12 cellular contexts compared by ENCODE assay signal in genomic region chr6:34246249-34246562, GRCh38. TPM values are rescaled to one million over a fixed set of nuclear protein-coding genes. Genes with fewer than 3 reads are reported as not detected.
DNase-seq lines count a peak whose midpoint lies in the region; ATAC-seq, FAIRE-seq and TF ChIP-seq lines count a peak whose summit lies in the region.
"Had no signal": no experiment of that assay in that cellular context is flagged by ENCODE, and none has a peak within 500 bp of the region (broad histone marks: within the 10 kb centered on the region; RNA-seq: fewer than 3 reads in every experiment).

No MANE protein-coding gene starts in this region.

- H3K4me1 ChIP-seq in RWPE2 (ENCODE audit: insufficient read depth, poor library complexity, severe bottlenecking) (peaks cover 50% of the 10 kb centered on the region), endodermal cell (ENCODE audit: control insufficient read depth, insufficient read depth, low read length) (peaks cover 5% of the 10 kb centered on the region)

- H3K4me3 Mint-ChIP-seq in activated T-cell treated with anti-CD3 and anti-CD28 coated beads, Interleukin-2, amount 50 U/mL, for 24 hours: no peak overlapping the region
- no peak overlapping the region for H3K4me3 Mint-ChIP-seq in activated T-cell treated with anti-CD3 and anti-CD28 coated beads, Interleukin-2, amount 50 U/mL, for 72 hours
- H3K4me3 Mint-ChIP-seq in endodermal cell: no peak overlapping the region
- no peak overlapping the region for H3K4me3 Mint-ChIP-seq in stimulated activated naive B cell treated with anti-CD40 and anti-IgM and Interleukin-4, amounts not matched to agents 10 μg/mL and 1 μg/mL and 100 μg/mL, for 72 hours

- H3K27ac ChIP-seq in RWPE2 (ENCODE audit: poor library complexity, severe bottlenecking) (peak overlapping the region; percentile 95), endodermal cell (ENCODE audit: low read depth, low read length) (no peak overlapping the region)
- H3K27ac ChIP-seq: sigmoid colon had no signal

- peaks cover 80% of the 10 kb centered on the region for H3K4me1 Mint-ChIP-seq in activated T-cell treated with anti-CD3 and anti-CD28 coated beads, Interleukin-2, amount 50 U/mL, for 24 hours (ENCODE audit: low read depth)
- H3K4me1 Mint-ChIP-seq in activated T-cell treated with anti-CD3 and anti-CD28 coated beads, Interleukin-2, amount 50 U/mL, for 72 hours (ENCODE audit: low read depth): peaks cover 77% of the 10 kb centered on the region
- peaks cover 11% of the 10 kb centered on the region for H3K4me1 Mint-ChIP-seq in endodermal cell
- peaks cover 59 to 84% of the 10 kb centered on the region in 2 donors for H3K4me1 Mint-ChIP-seq in stimulated activated naive B cell treated with anti-CD40 and anti-IgM and Interleukin-4, amounts not matched to agents 10 μg/mL and 1 μg/mL and 100 μg/mL, for 72 hours

- peak overlapping the region; percentile 96 for H3K27ac Mint-ChIP-seq in activated T-cell treated with anti-CD3 and anti-CD28 coated beads, Interleukin-2, amount 50 U/mL, for 24 hours
- no peak overlapping the region for H3K27ac Mint-ChIP-seq in activated T-cell treated with anti-CD3 and anti-CD28 coated beads, Interleukin-2, amount 50 U/mL, for 72 hours
- peak overlapping the region; percentile 52 for H3K27ac Mint-ChIP-seq in endodermal cell
- peak overlapping the region; percentile 69 for H3K27ac Mint-ChIP-seq in stimulated activated naive B cell treated with anti-CD40 and anti-IgM and Interleukin-4, amounts not matched to agents 10 μg/mL and 1 μg/mL and 100 μg/mL, for 72 hours

- H3K9ac ChIP-seq in endodermal cell (ENCODE audit: extremely low read depth, low read length, poor library complexity, severe bottlenecking): no peak overlapping the region

- peaks cover 46% of the 10 kb centered on the region for H3K36me3 ChIP-seq in RWPE2 (ENCODE audit: low read depth)
- H3K36me3 ChIP-seq in endodermal cell (ENCODE audit: control insufficient read depth, insufficient read depth, low read length): peaks cover 35% of the 10 kb centered on the region
- H3K36me3 ChIP-seq: sigmoid colon had no signal

- no peak for DNase-seq in activated T-cell treated with anti-CD3 and anti-CD28 coated beads, Interleukin-2, amount 50 U/mL, for 24 hours
- no peak for DNase-seq in activated T-cell treated with anti-CD3 and anti-CD28 coated beads, Interleukin-2, amount 50 U/mL, for 72 hours
- DNase-seq in RWPE2 (ENCODE audit: low spot score): no peak
- DNase-seq in endodermal cell: no peak
- no peak for DNase-seq in stimulated activated naive B cell treated with anti-CD40 and anti-IgM and Interleukin-4, amounts not matched to agents 10 μg/mL and 1 μg/mL and 100 μg/mL, for 72 hours
- no peak for DNase-seq in NCI-H146 treated with DMSO at 0.1 percent for 48 hours (lab: John Stamatoyannopoulos, UW; ENCODE audit: unreplicated experiment)
- DNase-seq in HTR-8/SVneo (ENCODE audit: insufficient read length, low spot score): no peak
- DNase-seq in C1 segment of cervical spinal cord (lab: John Stamatoyannopoulos, UW): no peak
- DNase-seq: DMS79 had no signal

- H3K27me3 Mint-ChIP-seq in activated T-cell treated with anti-CD3 and anti-CD28 coated beads, Interleukin-2, amount 50 U/mL, for 24 hours: no peaks in the 10 kb centered on the region
- no peaks in the 10 kb centered on the region for H3K27me3 Mint-ChIP-seq in activated T-cell treated with anti-CD3 and anti-CD28 coated beads, Interleukin-2, amount 50 U/mL, for 72 hours (ENCODE audit: low read depth)
- peaks cover 2% of the 10 kb centered on the region for H3K27me3 Mint-ChIP-seq in endodermal cell (ENCODE audit: insufficient read depth)
- H3K27me3 Mint-ChIP-seq in stimulated activated naive B cell treated with anti-CD40 and anti-IgM and Interleukin-4, amounts not matched to agents 10 μg/mL and 1 μg/mL and 100 μg/mL, for 72 hours: no peaks in the 10 kb centered on the region

- 60% methylated on average over 2 of the region's 2 CpGs; no CpG with 5 or more reads in 1 of the 2 experiments for WGBS in endodermal cell (ENCODE audit: insufficient coverage in 1 of 2, insufficient read length in 1 of 2), 2 experiments

- no peak for FAIRE-seq in HTR-8/SVneo (lab: Jason Lieb, UNC)
- FAIRE-seq: TTC549 had no signal

- no peaks in the 10 kb centered on the region for H3K27me3 ChIP-seq in RWPE2 (ENCODE audit: insufficient read depth, poor library complexity, severe bottlenecking)
- H3K27me3 ChIP-seq in endodermal cell (ENCODE audit: control insufficient read depth, insufficient read depth, low read length, poor library complexity, severe bottlenecking): no peaks in the 10 kb centered on the region
- H3K27me3 ChIP-seq: esophagus muscularis mucosa, sigmoid colon had no signal

- H3K36me3 Mint-ChIP-seq in activated T-cell treated with anti-CD3 and anti-CD28 coated beads, Interleukin-2, amount 50 U/mL, for 24 hours (ENCODE audit: low read depth): peaks cover 65% of the 10 kb centered on the region
- peaks cover 0 to 13% of the 10 kb centered on the region in 2 donors for H3K36me3 Mint-ChIP-seq in activated T-cell treated with anti-CD3 and anti-CD28 coated beads, Interleukin-2, amount 50 U/mL, for 72 hours (ENCODE audit: insufficient read depth in 2 of 2)
- H3K36me3 Mint-ChIP-seq in endodermal cell (ENCODE audit: low read depth): peaks cover 41% of the 10 kb centered on the region
- peaks cover 20 to 52% of the 10 kb centered on the region in 2 donors for H3K36me3 Mint-ChIP-seq in stimulated activated naive B cell treated with anti-CD40 and anti-IgM and Interleukin-4, amounts not matched to agents 10 μg/mL and 1 μg/mL and 100 μg/mL, for 72 hours

- no peaks in the 10 kb centered on the region for H3K9me3 Mint-ChIP-seq in activated T-cell treated with anti-CD3 and anti-CD28 coated beads, Interleukin-2, amount 50 U/mL, for 24 hours
- no peaks in the 10 kb centered on the region for H3K9me3 Mint-ChIP-seq in activated T-cell treated with anti-CD3 and anti-CD28 coated beads, Interleukin-2, amount 50 U/mL, for 72 hours
- H3K9me3 Mint-ChIP-seq in endodermal cell: no peaks in the 10 kb centered on the region
- no peaks in the 10 kb centered on the region for H3K9me3 Mint-ChIP-seq in stimulated activated naive B cell treated with anti-CD40 and anti-IgM and Interleukin-4, amounts not matched to agents 10 μg/mL and 1 μg/mL and 100 μg/mL, for 72 hours

- ATAC-seq in activated T-cell treated with anti-CD3 and anti-CD28 coated beads, Interleukin-2, amount 50 U/mL, for 72 hours (replicated peaks in 1 of 2): no peak
- no peak for ATAC-seq in RWPE2 (ENCODE audit: low read depth)
- ATAC-seq in stimulated activated naive B cell treated with anti-CD40 and anti-IgM and Interleukin-4, amounts not matched to agents 10 μg/mL and 1 μg/mL and 100 μg/mL, for 72 hours (replicated peaks): no peak

- no peaks in the 10 kb centered on the region for H3K9me3 ChIP-seq in RWPE2 (ENCODE audit: severe bottlenecking)
- no peaks in the 10 kb centered on the region for H3K9me3 ChIP-seq in endodermal cell (ENCODE audit: control insufficient read depth, low read length)
- H3K9me3 ChIP-seq: esophagus muscularis mucosa, sigmoid colon had no signal

- TF ChIP-seq CTCF in RWPE2 (IDR thresholded peaks at IDR 0.05; ENCODE audit: poor library complexity, severe bottlenecking): no peak
- no peak for TF ChIP-seq CTCF in endodermal cell (conservative IDR thresholded peaks at IDR 0.05)

- no peak overlapping the region for H3K4me3 ChIP-seq in RWPE2 (ENCODE audit: severe bottlenecking)
- H3K4me3 ChIP-seq in endodermal cell (ENCODE audit: low read length): no peak overlapping the region
- H3K4me3 ChIP-seq: esophagus muscularis mucosa, sigmoid colon had no signal

RNA-seq across cellular contexts. Expression of gene SMIM29, which starts 2.6 kb away (rescaled TPM):
- total RNA-seq in activated T-cell treated with anti-CD3 and anti-CD28 coated beads, Interleukin-2, amount 50 U/mL, for 72 hours: 10 to 100 TPM; 22.8 to 26.7 TPM
- total RNA-seq in endodermal cell: 1 to 10 TPM; 7.2 to 7.9 TPM
- 16.4 TPM for polyA plus RNA-seq in endodermal cell (2013, experiment 1 of 2)
- polyA plus RNA-seq in endodermal cell (2013, experiment 2 of 2): 14.3 TPM

RNA-seq across cellular contexts. Expression of gene HMGA1, which starts 9.5 kb away (rescaled TPM):
- 100 to 1,000 TPM; 454 to 573 TPM for total RNA-seq in activated T-cell treated with anti-CD3 and anti-CD28 coated beads, Interleukin-2, amount 50 U/mL, for 72 hours
- total RNA-seq in endodermal cell: 1,000 to 10,000 TPM; 1,306 to 1,595 TPM
- polyA plus RNA-seq in endodermal cell (2013, experiment 1 of 2): 1,230 TPM
- polyA plus RNA-seq in endodermal cell (2013, experiment 2 of 2): 1,159 TPM
